ENCODE assay signal across 8 cellular contexts in genomic region chr2:227106845-227107759, GRCh38. TPM values are rescaled to one million over a fixed set of nuclear protein-coding genes. Genes with fewer than 3 reads are reported as not detected.
DNase-seq lines count a peak whose midpoint lies in the region; ATAC-seq and TF ChIP-seq lines count a peak whose summit lies in the region.

No MANE protein-coding gene starts in this region.

- no peak for TF ChIP-seq POLR2A in heart left ventricle (IDR thresholded peaks at IDR 0.05)

- no peaks in the 10 kb centered on the region for H3K27me3 ChIP-seq in heart left ventricle

- H3K4me3 ChIP-seq in AG09309 (ENCODE audit: control insufficient read depth, low read depth, low read length) (no peak overlapping the region), heart left ventricle (no peak overlapping the region), retinal pigment epithelial cell (ENCODE audit: low read length) (no peak overlapping the region)

- H3K9me3 ChIP-seq in heart left ventricle = no peaks in the 10 kb centered on the region

- H3K27ac Mint-ChIP-seq in activated naive CD4-positive, alpha-beta T cell treated with anti-CD3 and anti-CD28 coated beads for 36 hours = no peak overlapping the region

- intact Hi-C loops in activated naive CD4-positive, alpha-beta T cell treated with anti-CD3 and anti-CD28 coated beads for 36 hours (cut with micrococcal nuclease) = loop anchor here (1.0 to 2.0 kb wide), 6 partner anchors 74 to 1439 kb away; no protein-coding TSS in a partner anchor
- intact Hi-C loops in heart left ventricle (cut with DNase I) = loop anchor here in 8 of 10 donors (2.0 to 10.0 kb wide), 6 partner anchors 292 to 1440 kb away; no protein-coding TSS in a partner anchor

- peak; percentile 37 for DNase-seq in AG09309 (ENCODE audit: low read depth)
- DNase-seq in GM13977 (ENCODE audit: low spot score) = peak; percentile 29
- DNase-seq in NCI-H82 treated with DMSO at 0.1 percent for 48 hours (lab: John Stamatoyannopoulos, UW; ENCODE audit: unreplicated experiment) = peak; percentile 21
- DNase-seq in activated naive CD4-positive, alpha-beta T cell treated with anti-CD3 and anti-CD28 coated beads for 36 hours = peak; percentile 73
- DNase-seq in heart left ventricle = peak in 1 of 5 donors; percentile 22
- DNase-seq in retinal pigment epithelial cell (ENCODE audit: low read depth) = peak; percentile 8

- peaks cover 0 to 34% (median 0%) of the 10 kb centered on the region in 9 donors for H3K36me3 ChIP-seq in heart left ventricle

- ATAC-seq in HG03442 (IDR thresholded peaks at IDR 0.05; ENCODE audit: unreplicated experiment) (peak; percentile 75), heart left ventricle (peak in 3 of 4 donors; percentile 37 to 66 (median 59)), GM19452 (IDR thresholded peaks at IDR 0.05; ENCODE audit: unreplicated experiment) (no peak)

- H3K4me1 Mint-ChIP-seq in activated naive CD4-positive, alpha-beta T cell treated with anti-CD3 and anti-CD28 coated beads for 36 hours (ENCODE audit: low read depth) = no peaks in the 10 kb centered on the region

- TF ChIP-seq CTCF in AG09309 (IDR thresholded peaks at IDR 0.05; ENCODE audit: control insufficient read depth, insufficient read depth, low read depth, low read length, missing control alignments) (peak; percentile 96), GM13977 (IDR thresholded peaks at IDR 0.05; ENCODE audit: extremely low read depth, insufficient read depth, missing control alignments) (peak; percentile 69), heart left ventricle (IDR thresholded peaks at IDR 0.05) (peak; percentile 46 to 64 (median 56)), retinal pigment epithelial cell (conservative IDR thresholded peaks at IDR 0.05; ENCODE audit: low read depth, low read length) (peak; percentile 82)

- 79 to 81% (median 80%) methylated on average over 9 of the region's 9 CpGs for WGBS in heart left ventricle, 4 donors

- H3K36me3 Mint-ChIP-seq in activated naive CD4-positive, alpha-beta T cell treated with anti-CD3 and anti-CD28 coated beads for 36 hours (ENCODE audit: low read depth) = no peaks in the 10 kb centered on the region

- H3K27ac ChIP-seq in heart left ventricle = no peak overlapping the region

- in situ Hi-C loops in GM13977 (cut with MboI; ENCODE audit: low pct_unique_long_range_greater_than_20kb, low sequenced_read_pairs, unreplicated experiment) = loop anchor here (25.0 kb wide), 1 partner anchor 295 kb away; no protein-coding TSS in a partner anchor

- no peaks in the 10 kb centered on the region for H3K9me3 Mint-ChIP-seq in activated naive CD4-positive, alpha-beta T cell treated with anti-CD3 and anti-CD28 coated beads for 36 hours

- CTCF ChIA-PET in activated naive CD4-positive, alpha-beta T cell treated with anti-CD3 and anti-CD28 coated beads for 36 hours (lab: Charles Lee) = interaction anchor here (0.6 to 1.3 kb wide), 4 partner anchors 12 to 1442 kb away, joined by 3 read pairs; no protein-coding TSS in a partner anchor

- H3K27me3 Mint-ChIP-seq in activated naive CD4-positive, alpha-beta T cell treated with anti-CD3 and anti-CD28 coated beads for 36 hours (ENCODE audit: low read depth) = no peaks in the 10 kb centered on the region

- H3K4me3 Mint-ChIP-seq in activated naive CD4-positive, alpha-beta T cell treated with anti-CD3 and anti-CD28 coated beads for 36 hours = no peak overlapping the region

- H3K4me1 ChIP-seq in heart left ventricle = no peaks in the 10 kb centered on the region

RNA-seq across cellular contexts. Expression of gene COL4A4, which starts 56.9 kb away (rescaled TPM):
- not detected for total RNA-seq in activated naive CD4-positive, alpha-beta T cell treated with anti-CD3 and anti-CD28 coated beads for 36 hours
- total RNA-seq in heart left ventricle = 1 to 10 TPM; 1.6 to 9.9 (median 5.1) TPM
- polyA plus RNA-seq in heart left ventricle = 1 to 10 TPM; 1.0 to 1.3 TPM

RNA-seq across cellular contexts. Expression of gene COL4A3, which starts 57.3 kb away (rescaled TPM):
- total RNA-seq in activated naive CD4-positive, alpha-beta T cell treated with anti-CD3 and anti-CD28 coated beads for 36 hours = not detected
- 1 to 10 TPM in 8 of 9 donors, under 1 TPM in 1; 0.96 to 6.9 (median 1.9) TPM for total RNA-seq in heart left ventricle
- polyA plus RNA-seq in heart left ventricle = 1 to 10 TPM in 1 of 2 donors, under 1 TPM in 1; 0.55 to 2.2 TPM
